ENCODE assay signal across 8 cellular contexts in genomic region chr7:66740302-66740979, GRCh38. TPM values are rescaled to one million over a fixed set of nuclear protein-coding genes. Genes with fewer than 3 reads are reported as not detected.
DNase-seq lines count a peak whose midpoint lies in the region; ATAC-seq and TF ChIP-seq lines count a peak whose summit lies in the region.

RABGEF1 (plus strand) TSS chr7:66740733; CDS start chr7:66771900, 31,167 bp downstream.

- DNase-seq in DMS153 (lab: John Stamatoyannopoulos, UW) (peak; percentile 85), OCI-M2 (lab: John Stamatoyannopoulos, UW; ENCODE audit: unreplicated experiment) (peak; percentile 56), activated T-cell treated with anti-CD3 and anti-CD28 coated beads for 4 hours (peak; percentile 96), epithelial cell of esophagus (ENCODE audit: low read depth) (peak; percentile 96)
- DNase-seq in stimulated activated CD8-positive, alpha-beta memory T cell treated with anti-CD3 and anti-CD28 coated beads, Interleukin-2, amount 100 ng/mL, for 48 hours (ENCODE audit: low read depth in 2 of 2), result peak; percentile 99

- no peak for TF ChIP-seq EP300 in Ishikawa (IDR thresholded peaks at IDR 0.05; ENCODE audit: borderline replicate concordance)

- no peaks in the 10 kb centered on the region for H3K27me3 ChIP-seq in mononuclear cell (ENCODE audit: insufficient read depth, low read length)

- H3K4me1 ChIP-seq in mononuclear cell (ENCODE audit: insufficient read depth, low read length), result peaks cover 49% of the 10 kb centered on the region

- TF ChIP-seq CTCF in epithelial cell of esophagus (IDR thresholded peaks at IDR 0.05; ENCODE audit: insufficient read depth, low read depth, low read length, missing control alignments), result no peak

- ATAC-seq in GM21619 (IDR thresholded peaks at IDR 0.05; ENCODE audit: unreplicated experiment), result peak; percentile 82

- no peaks in the 10 kb centered on the region for H3K9me3 ChIP-seq in mononuclear cell (ENCODE audit: low read depth, low read length)

- H3K4me3 ChIP-seq in epithelial cell of esophagus (ENCODE audit: low read length) (peak within 1 kb of the TSS; percentile 87), mononuclear cell (ENCODE audit: low read length) (peak within 1 kb of the TSS; percentile 67)

- no peak for TF ChIP-seq RAD21 in Ishikawa (IDR thresholded peaks at IDR 0.05; ENCODE audit: low read depth)

TF ChIP-seq in Ishikawa, 13 proteins besides CTCF, POLR2A, EP300 and RAD21:
- no peak for TF ChIP-seq ZBTB7A (IDR thresholded peaks at IDR 0.05; ENCODE audit: low read depth)
- 0 out of 2 replicates have a peak, but pooled peaks have one; percentile 22 for TF ChIP-seq YY1 (IDR thresholded peaks at IDR 0.05; ENCODE audit: low read depth)
- no peak for TF ChIP-seq NFIC (IDR thresholded peaks at IDR 0.05)
- TF ChIP-seq FOXM1 (IDR thresholded peaks at IDR 0.05; ENCODE audit: borderline replicate concordance, low read depth), result no peak
- TF ChIP-seq MAX (IDR thresholded peaks at IDR 0.05), result peak; percentile 33; the same call in 1 of the 2 replicates
- TF ChIP-seq REST (IDR thresholded peaks at IDR 0.05; ENCODE audit: low read depth), result no peak
- no peak; the same call in 1 of the 2 replicates for TF ChIP-seq CEBPB (IDR thresholded peaks at IDR 0.05)
- no peak for TF ChIP-seq TCF12 (IDR thresholded peaks at IDR 0.05; ENCODE audit: low read depth)
- TF ChIP-seq CREB1 (IDR thresholded peaks at IDR 0.05; ENCODE audit: low read depth), result peak; percentile 79
- no peak; the same call in none of the 2 replicates for TF ChIP-seq TEAD4 (IDR thresholded peaks at IDR 0.05)
- no peak for TF ChIP-seq USF1 (IDR thresholded peaks at IDR 0.05)
- TF ChIP-seq TAF1 (IDR thresholded peaks at IDR 0.05; ENCODE audit: low read depth), result peak; percentile 91
- peak; percentile 34; the same call in 1 of the 2 replicates for TF ChIP-seq EGR1 (IDR thresholded peaks at IDR 0.05)

RNA-seq across cellular contexts. Expression of gene RABGEF1, which starts in this region (rescaled TPM):
- 52.8 TPM for total RNA-seq in mononuclear cell

Comparison
In these comparisons a context has a peak if more than half of its experiments do, and no peak if none do; other contexts are left out.
1. Peak in every context shown above with its lines: DNase-seq, ATAC-seq and H3K4me3 ChIP-seq.